In the genomic region with DNA sequence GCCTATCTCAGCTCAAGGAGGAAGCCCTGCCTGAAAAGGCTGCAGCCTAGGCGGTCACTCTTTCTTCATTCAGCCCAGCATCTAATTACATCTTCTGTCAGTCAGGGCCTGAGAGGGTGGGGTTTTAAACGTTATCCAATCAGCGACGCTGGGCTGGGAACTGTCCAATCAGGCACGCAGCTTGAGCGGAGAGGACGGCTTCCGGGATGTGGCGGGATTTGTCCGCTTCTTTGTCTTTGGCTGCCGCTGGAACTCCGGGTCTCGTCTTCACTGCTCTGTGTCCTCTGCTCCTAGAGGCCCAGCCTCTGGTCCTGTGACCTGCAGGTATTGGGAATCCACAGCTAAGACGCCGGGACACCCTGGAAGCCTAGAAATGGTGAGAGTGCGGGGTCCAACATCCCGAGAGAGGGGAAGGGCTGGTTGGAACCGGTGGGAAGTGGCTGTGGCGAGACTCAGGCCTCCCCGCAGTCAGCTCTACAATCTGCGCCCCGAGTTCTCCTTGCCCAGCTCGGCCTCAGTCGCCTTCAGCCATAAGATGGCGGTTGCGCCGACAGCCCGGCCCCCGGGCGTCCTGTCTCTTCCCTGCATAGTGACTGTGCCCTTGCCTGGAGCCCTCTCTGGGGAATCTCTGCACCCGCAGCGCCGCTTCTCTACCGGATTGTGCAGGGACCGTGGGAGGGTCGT, we compare ENCODE assay signal across 1 cellular context.
TF ChIP-seq lines count a peak whose summit lies in the region.

A gene (plus strand): TSS at position 233 of the 684 bp plus-strand sequence. CDS start 141 bp downstream, at position 374.

TF ChIP-seq in WTC11, 78 proteins besides CTCF, POLR2A, EP300 and RAD21 (continued from another document):
- TF ChIP-seq, protein P1, sequence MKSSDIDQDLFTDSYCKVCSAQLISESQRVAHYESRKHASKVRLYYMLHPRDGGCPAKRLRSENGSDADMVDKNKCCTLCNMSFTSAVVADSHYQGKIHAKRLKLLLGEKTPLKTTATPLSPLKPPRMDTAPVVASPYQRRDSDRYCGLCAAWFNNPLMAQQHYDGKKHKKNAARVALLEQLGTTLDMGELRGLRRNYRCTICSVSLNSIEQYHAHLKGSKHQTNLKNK (CRISPR knock-in tag; IDR thresholded peaks at IDR 0.05): no peak
- peak; percentile 57; the same call in 1 of the 2 replicates for TF ChIP-seq TEAD1 (CRISPR knock-in tag; IDR thresholded peaks at IDR 0.05)
- TF ChIP-seq, protein P2, sequence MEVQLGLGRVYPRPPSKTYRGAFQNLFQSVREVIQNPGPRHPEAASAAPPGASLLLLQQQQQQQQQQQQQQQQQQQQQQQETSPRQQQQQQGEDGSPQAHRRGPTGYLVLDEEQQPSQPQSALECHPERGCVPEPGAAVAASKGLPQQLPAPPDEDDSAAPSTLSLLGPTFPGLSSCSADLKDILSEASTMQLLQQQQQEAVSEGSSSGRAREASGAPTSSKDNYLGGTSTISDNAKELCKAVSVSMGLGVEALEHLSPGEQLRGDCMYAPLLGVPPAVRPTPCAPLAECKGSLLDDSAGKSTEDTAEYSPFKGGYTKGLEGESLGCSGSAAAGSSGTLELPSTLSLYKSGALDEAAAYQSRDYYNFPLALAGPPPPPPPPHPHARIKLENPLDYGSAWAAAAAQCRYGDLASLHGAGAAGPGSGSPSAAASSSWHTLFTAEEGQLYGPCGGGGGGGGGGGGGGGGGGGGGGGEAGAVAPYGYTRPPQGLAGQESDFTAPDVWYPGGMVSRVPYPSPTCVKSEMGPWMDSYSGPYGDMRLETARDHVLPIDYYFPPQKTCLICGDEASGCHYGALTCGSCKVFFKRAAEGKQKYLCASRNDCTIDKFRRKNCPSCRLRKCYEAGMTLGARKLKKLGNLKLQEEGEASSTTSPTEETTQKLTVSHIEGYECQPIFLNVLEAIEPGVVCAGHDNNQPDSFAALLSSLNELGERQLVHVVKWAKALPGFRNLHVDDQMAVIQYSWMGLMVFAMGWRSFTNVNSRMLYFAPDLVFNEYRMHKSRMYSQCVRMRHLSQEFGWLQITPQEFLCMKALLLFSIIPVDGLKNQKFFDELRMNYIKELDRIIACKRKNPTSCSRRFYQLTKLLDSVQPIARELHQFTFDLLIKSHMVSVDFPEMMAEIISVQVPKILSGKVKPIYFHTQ (CRISPR knock-in tag; IDR thresholded peaks at IDR 0.05): peak; percentile 39; the same call in 1 of the 2 replicates
- TF ChIP-seq NFYB (CRISPR knock-in tag; conservative IDR thresholded peaks at IDR 0.05; ENCODE audit: low read depth): peak; percentile 90
